In genomic region chr6:62803094-62803493, GRCh38 we compare ENCODE assay signal across 21 cellular contexts.
DNase-seq lines count a peak whose midpoint lies in the region; FAIRE-seq and TF ChIP-seq lines count a peak whose summit lies in the region.
"Had no signal": no experiment of that assay in that cellular context is flagged by ENCODE, and none has a peak within 500 bp of the region (broad histone marks: within the 10 kb centered on the region; RNA-seq: fewer than 3 reads in every experiment).

No MANE protein-coding gene starts in this region.

- H3K4me3 ChIP-seq in HUES6 (ENCODE audit: low read depth, low read length): peak overlapping the region; percentile 12; the same call in 1 of the 2 replicates
- H3K4me3 ChIP-seq in kidney (ENCODE audit: low read length in 2 of 2): no peak overlapping the region
- H3K4me3 ChIP-seq: A549; BLaER1 treated with 17β-estradiol and CSF1 and Interleukin-3, amounts not matched to agents 10 nM and 100 nM; SJSA1 had no signal

- H3K36me3 ChIP-seq in HUES6 (ENCODE audit: control insufficient read depth, insufficient read depth, low read length) (no peaks in the 10 kb centered on the region; the same call in 1 of the 2 replicates), kidney (ENCODE audit: control insufficient read depth in 1 of 2, insufficient read depth in 2 of 2, low read length in 2 of 2) (no peaks in the 10 kb centered on the region)
- H3K36me3 ChIP-seq: BLaER1 treated with 17β-estradiol and CSF1 and Interleukin-3, amounts not matched to agents 10 nM and 100 nM; SJSA1 had no signal

- intact Hi-C loops in kidney (cut with DNase I): no loop called here

- no peaks in the 10 kb centered on the region for H3K27me3 ChIP-seq in HUES6 (ENCODE audit: control insufficient read depth, insufficient read depth, low read length)
- H3K27me3 ChIP-seq: BLaER1 treated with 17β-estradiol and CSF1 and Interleukin-3, amounts not matched to agents 10 nM and 100 nM; SJSA1 had no signal

- no peak for FAIRE-seq in kidney (lab: Jason Lieb, UNC)
- FAIRE-seq: A549, H54, HTR-8/SVneo had no signal

- peak; percentile 5 for DNase-seq in COLO668 (lab: John Stamatoyannopoulos, UW; ENCODE audit: unreplicated experiment)
- peak; percentile 45 for DNase-seq in kidney
- no peak for DNase-seq in pons (ENCODE audit: low spot score)
- no peak for DNase-seq in 8988T
- DNase-seq in HUDEP-2 (lab: John Stamatoyannopoulos, UW; ENCODE audit: unreplicated experiment in 76 of 76): no peak
- DNase-seq: CD8-positive, alpha-beta memory T cell; KBM-7; MV-4-11; NCI-H1436 treated with DMSO at 0.1 percent for 48 hours; NCI-H446; NCI-H82; PC-3; SW 1271 had no signal

- H3K9me3 ChIP-seq in HUES6 (ENCODE audit: control insufficient read depth, insufficient read depth, low read depth, low read length): peaks cover 3% of the 10 kb centered on the region; the same call in 1 of the 2 replicates
- H3K9me3 ChIP-seq in kidney (ENCODE audit: control insufficient read depth in 1 of 2, low read length in 2 of 2): no peaks in the 10 kb centered on the region
- H3K9me3 ChIP-seq: A549; BLaER1 treated with 17β-estradiol and CSF1 and Interleukin-3, amounts not matched to agents 10 nM and 100 nM had no signal

- H3K4me1 ChIP-seq in HUES6 (ENCODE audit: control insufficient read depth, insufficient read depth, low read length): peaks cover 14% of the 10 kb centered on the region; the same call in 1 of the 2 replicates
- no peaks in the 10 kb centered on the region for H3K4me1 ChIP-seq in kidney (ENCODE audit: control insufficient read depth in 1 of 2, insufficient read depth in 1 of 2, low read depth in 1 of 2, low read length in 2 of 2)
- H3K4me1 ChIP-seq: A549; BLaER1 treated with 17β-estradiol and CSF1 and Interleukin-3, amounts not matched to agents 10 nM and 100 nM; SJSA1 had no signal

- H3K27ac ChIP-seq in HUES6 (ENCODE audit: low read depth, low read length) (no peak overlapping the region), VCaP (peak overlapping the region; percentile 61; the same call in 1 of the 2 replicates), kidney (ENCODE audit: low read depth in 2 of 2, low read length in 2 of 2) (no peak overlapping the region)
- H3K27ac ChIP-seq: A549; BLaER1 treated with 17β-estradiol and CSF1 and Interleukin-3, amounts not matched to agents 10 nM and 100 nM; RWPE1; SJSA1 had no signal

- no peak for TF ChIP-seq CTCF in VCaP (conservative IDR thresholded peaks at IDR 0.05)
- no peak for TF ChIP-seq CTCF in kidney (IDR thresholded peaks at IDR 0.05; ENCODE audit: borderline replicate concordance, extremely low read depth, insufficient read depth)

- peak overlapping the region; percentile 62 for H3K9ac ChIP-seq in HUES6 (ENCODE audit: low read length)
- no peak overlapping the region for H3K9ac ChIP-seq in kidney (ENCODE audit: low read length in 2 of 2)
- H3K9ac ChIP-seq: BLaER1 treated with 17β-estradiol and CSF1 and Interleukin-3, amounts not matched to agents 10 nM and 100 nM had no signal

Comparison
In these comparisons a context has a peak if more than half of its experiments do, and no peak if none do; other contexts are left out.
1. DNase-seq: peak in COLO668 (single experiment) and kidney (single experiment); none in pons (single experiment), 8988T (single experiment) and HUDEP-2 (0 of 76).